ENCODE assay signal across 27 cellular contexts in the genomic region with DNA sequence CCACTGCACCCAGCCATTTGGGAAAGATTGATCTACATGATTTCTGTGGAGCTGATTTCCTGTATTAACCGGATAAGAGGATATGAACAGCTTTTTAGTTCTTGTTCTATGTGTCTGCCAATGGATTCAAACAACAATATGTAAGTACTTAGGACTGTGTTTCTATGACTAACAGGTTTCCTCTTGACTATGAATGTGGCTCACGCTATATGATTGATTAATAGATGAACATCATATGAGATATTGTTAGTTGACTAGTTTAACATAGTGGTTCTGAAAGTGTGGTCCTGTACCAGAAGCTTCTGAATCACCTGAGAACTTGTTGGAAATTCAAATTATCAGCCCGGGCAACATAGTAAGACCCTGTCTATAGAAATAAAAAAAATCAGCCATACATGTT.
"Had no signal": no experiment of that assay in that cellular context is flagged by ENCODE, and none has a peak within 500 bp of the region (broad histone marks: within the 10 kb centered on the region; RNA-seq: fewer than 3 reads in every experiment).

No MANE protein-coding gene starts in this region.

- H3K27me3 ChIP-seq: adrenal gland, body of pancreas, esophagus muscularis mucosa had no signal

- H3K4me1 Mint-ChIP-seq: activated CD8-positive, alpha-beta memory T cell treated with anti-CD3 and anti-CD28 coated beads, Interleukin-2, amount 10 ng/mL, durations not matched to agents 7 days and 5 days had no signal

- H3K4me1 ChIP-seq: adrenal gland, body of pancreas, esophagus muscularis mucosa had no signal

- DNase-seq: activated CD4-positive, alpha-beta memory T cell treated with anti-CD3 and anti-CD28 coated beads for 36 hours; activated CD4-positive, alpha-beta T cell treated with anti-CD3 and anti-CD28 coated beads, Interleukin-2, amount 10 ng/mL, durations not matched to agents 24 days and 14 days; activated CD8-positive, alpha-beta memory T cell treated with anti-CD3 and anti-CD28 coated beads, Interleukin-2, amount 10 ng/mL, durations not matched to agents 7 days and 5 days; activated CD8-positive, alpha-beta memory T cell treated with anti-CD3 and anti-CD28 coated beads, Interleukin-2, amount 50 U/mL, for 4 hours; activated CD8-positive, alpha-beta T cell treated with anti-CD3 and anti-CD28 coated beads, Interleukin-2, amount 10 ng/mL, durations not matched to agents 7 days and 5 days; activated effector memory CD4-positive, alpha-beta T cell treated with anti-CD3 and anti-CD28 coated beads, Interleukin-2, amount 50 U/mL, for 16 hours; activated naive CD4-positive, alpha-beta T cell treated with anti-CD3 and anti-CD28 coated beads for 36 hours; activated naive CD8-positive, alpha-beta T cell treated with anti-CD3 and anti-CD28 coated beads for 36 hours; activated naive CD8-positive, alpha-beta T cell treated with anti-CD3 and anti-CD28 coated beads, Interleukin-2, amount 50 U/mL, for 24 hours; adrenal gland; amygdala; aorta; body of pancreas; caudate nucleus; cortex of kidney; dermis blood vessel endothelial cell; effector CD4-positive, alpha-beta T cell; effector memory CD8-positive, alpha-beta T cell; erythroblast; foreskin melanocyte; head of caudate nucleus; T-helper 2 cell had no signal

- H3K27ac ChIP-seq: adrenal gland, body of pancreas, esophagus muscularis mucosa had no signal

- H3K9me3 Mint-ChIP-seq: activated CD4-positive, alpha-beta T cell treated with anti-CD3 and anti-CD28 coated beads, Interleukin-2, amount 10 ng/mL, durations not matched to agents 24 days and 14 days; activated T-helper 1 cell treated with anti-CD3 and anti-CD28 coated beads, Interleukin-12 subunit alpha, Interleukin-12 subunit beta, Interleukin-2, Interleukin-4 antibody, amounts not matched to agents 30 ng/mL and 10 ng/mL and 1 ng/mL, durations not matched to agents 14 hours and 24 hours and 36 hours; activated T-helper 2 cell treated with anti-CD3 and anti-CD28 coated beads, Interferon-gamma antibody, Interleukin-2, Interleukin-4, amounts not matched to agents 10 μg/mL and 5 μg/mL and 100 μg/mL, durations not matched to agents 14 hours and 24 hours and 36 hours; effector memory CD8-positive, alpha-beta T cell had no signal

- H3K4me3 Mint-ChIP-seq: activated CD4-positive, alpha-beta memory T cell treated with anti-CD3 and anti-CD28 coated beads for 36 hours; activated CD4-positive, alpha-beta T cell treated with anti-CD3 and anti-CD28 coated beads, Interleukin-2, amount 10 ng/mL, durations not matched to agents 24 days and 14 days; activated CD8-positive, alpha-beta memory T cell treated with anti-CD3 and anti-CD28 coated beads, Interleukin-2, amount 10 ng/mL, durations not matched to agents 7 days and 5 days; activated CD8-positive, alpha-beta T cell treated with anti-CD3 and anti-CD28 coated beads, Interleukin-2, amount 10 ng/mL, durations not matched to agents 7 days and 5 days; activated naive CD4-positive, alpha-beta T cell treated with anti-CD3 and anti-CD28 coated beads for 36 hours; activated naive CD4-positive, alpha-beta T cell treated with anti-CD3 and anti-CD28 coated beads, Interleukin-2, amount 50 U/mL, for 24 hours; activated naive CD8-positive, alpha-beta T cell treated with anti-CD3 and anti-CD28 coated beads for 36 hours; activated naive CD8-positive, alpha-beta T cell treated with anti-CD3 and anti-CD28 coated beads, Interleukin-2, amount 50 U/mL, for 24 hours; activated T-helper 1 cell treated with anti-CD3 and anti-CD28 coated beads, Interleukin-12 subunit alpha, Interleukin-12 subunit beta, Interleukin-2, Interleukin-4 antibody, amounts not matched to agents 30 ng/mL and 10 ng/mL and 1 ng/mL, durations not matched to agents 14 hours and 24 hours and 36 hours; effector memory CD8-positive, alpha-beta T cell; WTC11 had no signal

- H3K36me3 ChIP-seq: adrenal gland, esophagus muscularis mucosa had no signal

- ATAC-seq: activated CD8-positive, alpha-beta memory T cell treated with anti-CD3 and anti-CD28 coated beads, Interleukin-2, amount 10 ng/mL, durations not matched to agents 7 days and 5 days; activated CD8-positive, alpha-beta T cell treated with anti-CD3 and anti-CD28 coated beads, Interleukin-2, amount 10 ng/mL, durations not matched to agents 7 days and 5 days; body of pancreas; effector memory CD8-positive, alpha-beta T cell; WTC11 had no signal

- H3K27ac Mint-ChIP-seq: activated CD4-positive, alpha-beta memory T cell treated with anti-CD3 and anti-CD28 coated beads for 36 hours; activated CD4-positive, alpha-beta T cell treated with anti-CD3 and anti-CD28 coated beads, Interleukin-2, amount 10 ng/mL, durations not matched to agents 24 days and 14 days; activated CD8-positive, alpha-beta memory T cell treated with anti-CD3 and anti-CD28 coated beads, Interleukin-2, amount 10 ng/mL, durations not matched to agents 7 days and 5 days; activated CD8-positive, alpha-beta T cell treated with anti-CD3 and anti-CD28 coated beads, Interleukin-2, amount 10 ng/mL, durations not matched to agents 7 days and 5 days; activated naive CD4-positive, alpha-beta T cell treated with anti-CD3 and anti-CD28 coated beads for 36 hours; activated naive CD4-positive, alpha-beta T cell treated with anti-CD3 and anti-CD28 coated beads, Interleukin-2, amount 50 U/mL, for 24 hours; activated naive CD8-positive, alpha-beta T cell treated with anti-CD3 and anti-CD28 coated beads for 36 hours; activated naive CD8-positive, alpha-beta T cell treated with anti-CD3 and anti-CD28 coated beads, Interleukin-2, amount 50 U/mL, for 24 hours; activated T-helper 1 cell treated with anti-CD3 and anti-CD28 coated beads, Interleukin-12 subunit alpha, Interleukin-12 subunit beta, Interleukin-2, Interleukin-4 antibody, amounts not matched to agents 30 ng/mL and 10 ng/mL and 1 ng/mL, durations not matched to agents 14 hours and 24 hours and 36 hours; activated T-helper 2 cell treated with anti-CD3 and anti-CD28 coated beads, Interferon-gamma antibody, Interleukin-2, Interleukin-4, amounts not matched to agents 10 μg/mL and 5 μg/mL and 100 μg/mL, durations not matched to agents 14 hours and 24 hours and 36 hours; effector memory CD8-positive, alpha-beta T cell; WTC11 had no signal

- H3K36me3 Mint-ChIP-seq: activated CD4-positive, alpha-beta memory T cell treated with anti-CD3 and anti-CD28 coated beads for 36 hours; activated CD8-positive, alpha-beta memory T cell treated with anti-CD3 and anti-CD28 coated beads, Interleukin-2, amount 10 ng/mL, durations not matched to agents 7 days and 5 days; activated naive CD4-positive, alpha-beta T cell treated with anti-CD3 and anti-CD28 coated beads, Interleukin-2, amount 50 U/mL, for 24 hours; activated naive CD8-positive, alpha-beta T cell treated with anti-CD3 and anti-CD28 coated beads for 36 hours had no signal

- H3K9me3 ChIP-seq: adrenal gland, body of pancreas had no signal

- H3K4me3 ChIP-seq: adrenal gland, body of pancreas, esophagus muscularis mucosa had no signal
